In the genomic region with DNA sequence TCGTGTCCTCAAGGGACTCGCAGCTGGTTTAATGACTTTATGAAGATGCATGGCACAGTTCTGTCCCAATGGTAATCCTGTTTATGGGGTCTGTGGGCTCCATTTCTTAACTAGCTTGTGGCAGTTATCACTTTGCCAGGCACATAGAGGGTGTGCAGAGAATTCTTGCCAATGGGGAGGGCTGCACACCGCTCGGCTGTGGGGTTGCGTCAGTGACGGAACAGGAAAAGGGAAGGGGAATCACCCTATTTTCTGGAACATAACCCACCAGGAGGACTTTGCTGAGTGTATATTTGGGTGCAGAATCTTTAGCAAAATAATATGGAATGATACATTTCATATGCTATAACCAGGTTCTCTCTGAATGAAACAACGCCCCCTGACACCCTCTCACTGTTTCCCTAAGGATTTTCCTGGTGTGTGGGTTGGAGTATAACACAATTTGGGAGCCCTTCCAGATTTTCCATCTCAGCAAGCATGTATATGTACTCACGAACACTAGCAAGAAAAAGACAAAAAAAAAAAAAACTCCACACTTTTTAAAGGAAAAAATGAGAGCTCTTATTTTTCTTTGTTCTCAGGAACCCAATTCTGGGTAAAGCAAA, we compare ENCODE assay signal across 13 cellular contexts. TPM values are rescaled to one million over a fixed set of nuclear protein-coding genes. Genes with fewer than 3 reads are reported as not detected.
DNase-seq lines count a peak whose midpoint lies in the region; ATAC-seq and TF ChIP-seq lines count a peak whose summit lies in the region.
"Had no signal": no experiment of that assay in that cellular context is flagged by ENCODE, and none has a peak within 500 bp of the region (broad histone marks: within the 10 kb centered on the region; RNA-seq: fewer than 3 reads in every experiment).

No MANE protein-coding gene starts in this region.

- no peak overlapping the region for H3K23ac ChIP-seq in mesenchymal stem cell (ENCODE audit: low read length in 2 of 2)

- ATAC-seq in GM23338, result no peak
- peak; percentile 42 for ATAC-seq in upper lobe of right lung
- ATAC-seq: CD8-positive, alpha-beta T cell had no signal

- no peak overlapping the region for H3K27ac ChIP-seq in GM23338 (ENCODE audit: low read depth)
- no peak overlapping the region for H3K27ac ChIP-seq in esophagus muscularis mucosa (replicated peaks in 1 of 4)
- H3K27ac ChIP-seq in mesenchymal stem cell (ENCODE audit: low read length, poor library complexity, severe bottlenecking), result no peak overlapping the region
- H3K27ac ChIP-seq in upper lobe of right lung, result no peak overlapping the region
- H3K27ac ChIP-seq: BLaER1 treated with 17β-estradiol and CSF1 and Interleukin-3, amounts not matched to agents 10 nM and 100 nM had no signal

- no peaks in the 10 kb centered on the region for H3K79me1 ChIP-seq in mesenchymal stem cell (replicated peaks; ENCODE audit: low read length, poor library complexity, severe bottlenecking)

- no peaks in the 10 kb centered on the region for H3K79me2 ChIP-seq in GM23338 (replicated peaks; ENCODE audit: insufficient read depth)

- no peak overlapping the region for H2AK5ac ChIP-seq in mesenchymal stem cell (ENCODE audit: low read length, severe bottlenecking)

- H3K36me3 Mint-ChIP-seq in GM23338 (ENCODE audit: low read depth), result no peaks in the 10 kb centered on the region
- H3K36me3 Mint-ChIP-seq: CD8-positive, alpha-beta T cell had no signal

- no peaks in the 10 kb centered on the region; the same call in 1 of the 2 replicates for H3K9me2 ChIP-seq in GM23338 (ENCODE audit: insufficient read depth)

- H3K27me3 ChIP-seq in GM23338 (ENCODE audit: insufficient read depth) (no peaks in the 10 kb centered on the region), esophagus muscularis mucosa (no peaks in the 10 kb centered on the region), mesenchymal stem cell (ENCODE audit: control insufficient read depth in 1 of 2, insufficient read depth in 1 of 2, low read length in 2 of 2) (peaks cover 0 to 6% of the 10 kb centered on the region in 2 experiments), upper lobe of right lung (no peaks in the 10 kb centered on the region)
- H3K27me3 ChIP-seq: BLaER1 treated with 17β-estradiol and CSF1 and Interleukin-3, amounts not matched to agents 10 nM and 100 nM had no signal

- H3K14ac ChIP-seq in mesenchymal stem cell (ENCODE audit: low read length in 2 of 2), result no peak overlapping the region

- H2BK5ac ChIP-seq in mesenchymal stem cell (ENCODE audit: low read depth, low read length, poor library complexity, severe bottlenecking), result no peak overlapping the region

- H4K20me1 ChIP-seq in GM23338 (replicated peaks; ENCODE audit: insufficient read depth), result no peaks in the 10 kb centered on the region
- H4K20me1 ChIP-seq: BLaER1 treated with 17β-estradiol and CSF1 and Interleukin-3, amounts not matched to agents 10 nM and 100 nM had no signal

- H3K4ac ChIP-seq in mesenchymal stem cell (ENCODE audit: low read depth in 1 of 2, low read length in 2 of 2), result no peak overlapping the region

- no peaks in the 10 kb centered on the region for H3K9me3 ChIP-seq in esophagus muscularis mucosa
- H3K9me3 ChIP-seq in mesenchymal stem cell (ENCODE audit: control insufficient read depth, low read length), result no peaks in the 10 kb centered on the region
- H3K9me3 ChIP-seq in upper lobe of right lung, result no peaks in the 10 kb centered on the region
- H3K9me3 ChIP-seq: HAP-1 had no signal

- no peak overlapping the region for H2BK15ac ChIP-seq in mesenchymal stem cell (ENCODE audit: low read depth, poor library complexity, severe bottlenecking)

- no peaks in the 10 kb centered on the region for H3F3A ChIP-seq in GM23338 (replicated peaks; ENCODE audit: low read depth)

- H3K4me1 ChIP-seq in GM23338 (ENCODE audit: insufficient read depth), result no peaks in the 10 kb centered on the region
- peaks cover 0 to 7% (median 0%) of the 10 kb centered on the region in 4 donors for H3K4me1 ChIP-seq in esophagus muscularis mucosa
- H3K4me1 ChIP-seq in mesenchymal stem cell (ENCODE audit: control insufficient read depth, insufficient read depth, low read depth, low read length), result no peaks in the 10 kb centered on the region
- no peaks in the 10 kb centered on the region for H3K4me1 ChIP-seq in upper lobe of right lung
- H3K4me1 ChIP-seq: BLaER1 treated with 17β-estradiol and CSF1 and Interleukin-3, amounts not matched to agents 10 nM and 100 nM; HAP-1 had no signal

- H2AFZ ChIP-seq in GM23338 (peak overlapping the region; percentile 16; the same call in 1 of the 2 replicates), mesenchymal stem cell (ENCODE audit: low read depth, low read length) (no peak overlapping the region)

- no peak overlapping the region for H3K4me2 ChIP-seq in GM23338
- no peak overlapping the region for H3K4me2 ChIP-seq in mesenchymal stem cell (ENCODE audit: low read length, poor library complexity, severe bottlenecking)
- H3K4me2 ChIP-seq: BLaER1 treated with 17β-estradiol and CSF1 and Interleukin-3, amounts not matched to agents 10 nM and 100 nM had no signal

- no peak overlapping the region for H4K91ac ChIP-seq in mesenchymal stem cell (ENCODE audit: low read length)

- peak overlapping the region; percentile 11 to 75 for H3K18ac ChIP-seq in mesenchymal stem cell (ENCODE audit: low read depth in 1 of 2, low read length in 2 of 2)

- H2BK12ac ChIP-seq in mesenchymal stem cell (ENCODE audit: low read length in 2 of 2), result no peak overlapping the region

- intact Hi-C loops in esophagus muscularis mucosa (cut with DNase I), result no loop called here
- intact Hi-C loops in upper lobe of right lung (cut with DNase I), result no loop called here

- H3K4me1 Mint-ChIP-seq in GM23338, result no peaks in the 10 kb centered on the region; the same call in 2 of the 3 replicates
- H3K4me1 Mint-ChIP-seq: B cell had no signal

- no peak for TF ChIP-seq POLR2A in esophagus muscularis mucosa (IDR thresholded peaks at IDR 0.05; ENCODE audit: low read depth)

- no peak overlapping the region for H3K9ac ChIP-seq in mesenchymal stem cell (ENCODE audit: low read length)
- H3K9ac ChIP-seq: BLaER1 treated with 17β-estradiol and CSF1 and Interleukin-3, amounts not matched to agents 10 nM and 100 nM had no signal

- H2BK120ac ChIP-seq in mesenchymal stem cell (ENCODE audit: low read depth, low read length), result no peak overlapping the region

- H3K27ac Mint-ChIP-seq in GM23338, result no peak overlapping the region
- H3K27ac Mint-ChIP-seq: B cell; CD8-positive, alpha-beta T cell had no signal

- no peaks in the 10 kb centered on the region for H3K36me3 ChIP-seq in GM23338 (ENCODE audit: insufficient read depth)
- H3K36me3 ChIP-seq in esophagus muscularis mucosa, result no peaks in the 10 kb centered on the region
- no peaks in the 10 kb centered on the region for H3K36me3 ChIP-seq in mesenchymal stem cell (ENCODE audit: control insufficient read depth in 1 of 2, insufficient read depth in 2 of 2, low read depth in 1 of 2, low read length in 2 of 2)
- H3K36me3 ChIP-seq in upper lobe of right lung, result no peaks in the 10 kb centered on the region
- H3K36me3 ChIP-seq: BLaER1 treated with 17β-estradiol and CSF1 and Interleukin-3, amounts not matched to agents 10 nM and 100 nM; HAP-1 had no signal

- H3K4me3 Mint-ChIP-seq in GM23338, result no peak overlapping the region
- H3K4me3 Mint-ChIP-seq: B cell; CD8-positive, alpha-beta T cell had no signal

- no peak for DNase-seq in GM23338 (ENCODE audit: low spot score)
- peak; percentile 7 for DNase-seq in esophagus muscularis mucosa (ENCODE audit: extremely low spot score)
- no peak for DNase-seq in mesenchymal stem cell
- DNase-seq in upper lobe of right lung, result no peak
- no peak for DNase-seq in GM19240 (ENCODE audit: insufficient read length, low spot score)
- no peak for DNase-seq in globus pallidus (ENCODE audit: low spot score)
- DNase-seq: Calu3; CD8-positive, alpha-beta T cell; DMS79 treated with DMSO at 0.1 percent for 48 hours; GF-D8 had no signal

- H3K27me3 Mint-ChIP-seq in GM23338 (ENCODE audit: insufficient read depth, low read depth, poor library complexity), result peaks cover 2% of the 10 kb centered on the region

- 92% methylated on average over 8 of the region's 8 CpGs for WGBS in esophagus muscularis mucosa
- WGBS in mesenchymal stem cell, result 98% methylated on average over 2 of the region's 8 CpGs

- TF ChIP-seq CTCF in GM23338 (conservative IDR thresholded peaks at IDR 0.05; ENCODE audit: low read depth in 2 of 2), result no peak
- TF ChIP-seq CTCF in esophagus muscularis mucosa (IDR thresholded peaks at IDR 0.05), result no peak
- no peak for TF ChIP-seq CTCF in upper lobe of right lung (IDR thresholded peaks at IDR 0.05)

- no peaks in the 10 kb centered on the region for H3K9me3 Mint-ChIP-seq in GM23338
- H3K9me3 Mint-ChIP-seq: CD8-positive, alpha-beta T cell had no signal

- H4K8ac ChIP-seq in mesenchymal stem cell (ENCODE audit: low read length), result no peak overlapping the region

- no peak for TF ChIP-seq EP300 in esophagus muscularis mucosa (IDR thresholded peaks at IDR 0.05)

- H3K4me3 ChIP-seq in GM23338, result no peak overlapping the region
- H3K4me3 ChIP-seq in esophagus muscularis mucosa, result no peak overlapping the region
- H3K4me3 ChIP-seq in mesenchymal stem cell (ENCODE audit: insufficient read depth in 1 of 2, low read depth in 1 of 2, low read length in 2 of 2), result no peak overlapping the region
- no peak overlapping the region for H3K4me3 ChIP-seq in upper lobe of right lung
- H3K4me3 ChIP-seq: BLaER1 treated with 17β-estradiol and CSF1 and Interleukin-3, amounts not matched to agents 10 nM and 100 nM; HAP-1 had no signal

TF ChIP-seq in GM23338, 12 proteins besides CTCF, POLR2A, EP300 and RAD21 (continues in another document):
- TF ChIP-seq POLR2AphosphoS5 (IDR thresholded peaks at IDR 0.05; ENCODE audit: low read depth), result no peak

RNA-seq across cellular contexts. Expression of gene TRIB2, which starts 43.9 kb away (rescaled TPM):
- total RNA-seq in GM23338 (2014; rRNA removed; shearing (Covaris generic)), result 86.6 and 109 TPM in 2 replicates
- polyA plus RNA-seq in GM23338 (2016; fragmentation: Nextera tagmentation; extraction: Ambion mirVana), result 34.9 and 40.3 TPM in 2 replicates
- 10 to 100 TPM; 31.5 to 52.3 (median 39.2) TPM for total RNA-seq in esophagus muscularis mucosa
- 70.1 TPM for polyA plus RNA-seq in mesenchymal stem cell (2013, experiment 1 of 2)
- polyA plus RNA-seq in mesenchymal stem cell (2013, experiment 2 of 2), result 68.9 TPM
- 50.7 TPM for total RNA-seq in upper lobe of right lung
